In genomic region chr13:33279898-33280549, GRCh38 we compare ENCODE assay signal across 11 cellular contexts. TPM values are rescaled to one million over a fixed set of nuclear protein-coding genes. Genes with fewer than 3 reads are reported as not detected.
DNase-seq lines count a peak whose midpoint lies in the region; ATAC-seq and TF ChIP-seq lines count a peak whose summit lies in the region.
"Had no signal": no experiment of that assay in that cellular context is flagged by ENCODE, and none has a peak within 500 bp of the region (broad histone marks: within the 10 kb centered on the region; RNA-seq: fewer than 3 reads in every experiment).

No MANE protein-coding gene starts in this region.

- DNase-seq in AG10803 (ENCODE audit: low read depth): peak; percentile 76
- DNase-seq in NOMO-1 treated with dmso at 0.1 percent for 144 hours (lab: John Stamatoyannopoulos, UW; ENCODE audit: unreplicated experiment): peak; percentile 13
- DNase-seq in epithelial cell of prostate (ENCODE audit: low read depth, low spot score): peak; percentile 89
- DNase-seq in stimulated activated naive B cell treated with anti-CD40 and anti-IgM and Interleukin-4, amounts not matched to agents 10 μg/mL and 1 μg/mL and 100 μg/mL, for 72 hours: no peak
- no peak for DNase-seq in Karpas-422
- no peak for DNase-seq in C1 segment of cervical spinal cord (lab: John Stamatoyannopoulos, UW)
- DNase-seq: effector memory CD4-positive, alpha-beta T cell; testis had no signal

- H3K27ac Mint-ChIP-seq in stimulated activated naive B cell treated with anti-CD40 and anti-IgM and Interleukin-4, amounts not matched to agents 10 μg/mL and 1 μg/mL and 100 μg/mL, for 72 hours: no peak overlapping the region

- peaks cover 0 to 5% of the 10 kb centered on the region in 2 donors for H3K4me1 Mint-ChIP-seq in stimulated activated naive B cell treated with anti-CD40 and anti-IgM and Interleukin-4, amounts not matched to agents 10 μg/mL and 1 μg/mL and 100 μg/mL, for 72 hours

- no peak overlapping the region for H3K4me3 Mint-ChIP-seq in stimulated activated naive B cell treated with anti-CD40 and anti-IgM and Interleukin-4, amounts not matched to agents 10 μg/mL and 1 μg/mL and 100 μg/mL, for 72 hours

- H3K27ac ChIP-seq in epithelial cell of prostate (peak overlapping the region; percentile 90), muscle layer of colon (ENCODE audit: low read depth, low read length) (peak overlapping the region; percentile 49), Karpas-422 (ENCODE audit: low read length) (no peak overlapping the region)
- H3K27ac ChIP-seq: BLaER1 treated with 17β-estradiol and CSF1 and Interleukin-3, amounts not matched to agents 10 nM and 100 nM; testis had no signal

- no peaks in the 10 kb centered on the region for H3K36me3 Mint-ChIP-seq in stimulated activated naive B cell treated with anti-CD40 and anti-IgM and Interleukin-4, amounts not matched to agents 10 μg/mL and 1 μg/mL and 100 μg/mL, for 72 hours

- TF ChIP-seq CTCF in AG10803 (conservative IDR thresholded peaks at IDR 0.05; ENCODE audit: low read length): no peak

- no peaks in the 10 kb centered on the region for H3K9me2 ChIP-seq in Karpas-422 (replicated peaks; ENCODE audit: insufficient read depth, low read length)

- H3K4me1 ChIP-seq in muscle layer of colon (ENCODE audit: insufficient read depth, low read length) (peaks cover 68% of the 10 kb centered on the region), Karpas-422 (ENCODE audit: low read length) (no peaks in the 10 kb centered on the region)

- H3K9me3 Mint-ChIP-seq in stimulated activated naive B cell treated with anti-CD40 and anti-IgM and Interleukin-4, amounts not matched to agents 10 μg/mL and 1 μg/mL and 100 μg/mL, for 72 hours: no peaks in the 10 kb centered on the region

- ATAC-seq in GM21576 (IDR thresholded peaks at IDR 0.05; ENCODE audit: unreplicated experiment): no peak
- ATAC-seq in stimulated activated naive B cell treated with anti-CD40 and anti-IgM and Interleukin-4, amounts not matched to agents 10 μg/mL and 1 μg/mL and 100 μg/mL, for 72 hours (replicated peaks): no peak

- H3K36me3 ChIP-seq in muscle layer of colon (ENCODE audit: insufficient read depth, low read length) (no peaks in the 10 kb centered on the region), Karpas-422 (ENCODE audit: insufficient read depth, low read length) (no peaks in the 10 kb centered on the region)
- H3K36me3 ChIP-seq: BLaER1 treated with 17β-estradiol and CSF1 and Interleukin-3, amounts not matched to agents 10 nM and 100 nM had no signal

- no peak overlapping the region for H2AFZ ChIP-seq in Karpas-422 (ENCODE audit: low read length)

- H3K4me3 ChIP-seq in AG10803 (ENCODE audit: low read length) (no peak overlapping the region), muscle layer of colon (ENCODE audit: low read depth in 1 of 2, low read length in 2 of 2) (peak overlapping the region in 1 of 2 donors; percentile 23), Karpas-422 (ENCODE audit: low read length) (no peak overlapping the region)
- H3K4me3 ChIP-seq: BLaER1 treated with 17β-estradiol and CSF1 and Interleukin-3, amounts not matched to agents 10 nM and 100 nM; testis had no signal

- H3K27me3 Mint-ChIP-seq in stimulated activated naive B cell treated with anti-CD40 and anti-IgM and Interleukin-4, amounts not matched to agents 10 μg/mL and 1 μg/mL and 100 μg/mL, for 72 hours: peaks cover under 1 to 7% of the 10 kb centered on the region in 2 donors

- no peaks in the 10 kb centered on the region for H3K9me3 ChIP-seq in muscle layer of colon (ENCODE audit: low read length)
- H3K9me3 ChIP-seq in Karpas-422 (ENCODE audit: low read length): no peaks in the 10 kb centered on the region
- H3K9me3 ChIP-seq: BLaER1 treated with 17β-estradiol and CSF1 and Interleukin-3, amounts not matched to agents 10 nM and 100 nM; testis had no signal

- H4K20me1 ChIP-seq in Karpas-422 (ENCODE audit: insufficient read depth, low read depth, low read length): no peaks in the 10 kb centered on the region
- H4K20me1 ChIP-seq: BLaER1 treated with 17β-estradiol and CSF1 and Interleukin-3, amounts not matched to agents 10 nM and 100 nM had no signal

- H3K79me2 ChIP-seq in Karpas-422 (ENCODE audit: low read length): no peaks in the 10 kb centered on the region

- H3K4me2 ChIP-seq in Karpas-422 (ENCODE audit: low read depth, low read length, poor library complexity, severe bottlenecking): no peak overlapping the region

- H3K9ac ChIP-seq in muscle layer of colon (ENCODE audit: low read length): no peak overlapping the region
- no peak overlapping the region for H3K9ac ChIP-seq in Karpas-422 (ENCODE audit: low read length)
- H3K9ac ChIP-seq: BLaER1 treated with 17β-estradiol and CSF1 and Interleukin-3, amounts not matched to agents 10 nM and 100 nM had no signal

- H3K27me3 ChIP-seq in muscle layer of colon (ENCODE audit: control insufficient read depth in 1 of 2, insufficient read depth in 2 of 2, low read length in 2 of 2) (no peaks in the 10 kb centered on the region), Karpas-422 (ENCODE audit: low read length) (no peaks in the 10 kb centered on the region)
- H3K27me3 ChIP-seq: testis had no signal

RNA-seq across cellular contexts. Expression of gene STARD13, which starts 5.5 kb away (rescaled TPM):
- total RNA-seq in Karpas-422 (2014; rRNA removed; shearing (Covaris generic); ENCODE audit: low replicate concordance): 1.2 TPM in 2 replicates

Comparison
In these comparisons a context has a peak if more than half of its experiments do, and no peak if none do; other contexts are left out.
1. DNase-seq: peak in AG10803 (single experiment), NOMO-1 treated with dmso at 0.1 percent for 144 hours (single experiment) and epithelial cell of prostate (single experiment); none in stimulated activated naive B cell treated with anti-CD40 and anti-IgM and Interleukin-4, amounts not matched to agents 10 μg/mL and 1 μg/mL and 100 μg/mL, for 72 hours (single experiment), Karpas-422 (single experiment) and C1 segment of cervical spinal cord (0 of 14).